23 cellular contexts compared by ENCODE assay signal in genomic region chr7:28698744-28699291, GRCh38.
DNase-seq lines count a peak whose midpoint lies in the region; ATAC-seq, FAIRE-seq and TF ChIP-seq lines count a peak whose summit lies in the region.
"Had no signal": no experiment of that assay in that cellular context is flagged by ENCODE, and none has a peak within 500 bp of the region (broad histone marks: within the 10 kb centered on the region; RNA-seq: fewer than 3 reads in every experiment).

No MANE protein-coding gene starts in this region.

- H3K36me3 Mint-ChIP-seq in T-helper 2 cell treated with Interferon-gamma antibody and Interleukin-4, amounts not matched to agents 5 μg/mL and 100 μg/mL, for 36 hours (ENCODE audit: low read depth): no peaks in the 10 kb centered on the region
- no peaks in the 10 kb centered on the region for H3K36me3 Mint-ChIP-seq in activated CD8-positive, alpha-beta T cell treated with anti-CD3 and anti-CD28 coated beads, Interleukin-2, amount 10 ng/mL, durations not matched to agents 7 days and 5 days (ENCODE audit: low read depth)
- H3K36me3 Mint-ChIP-seq in activated CD4-positive, alpha-beta memory T cell treated with anti-CD3 and anti-CD28 coated beads, Interleukin-2, amount 10 ng/mL, durations not matched to agents 7 days and 5 days (ENCODE audit: low read depth): no peaks in the 10 kb centered on the region
- H3K36me3 Mint-ChIP-seq: naive thymus-derived CD4-positive, alpha-beta T cell had no signal

- peak; percentile 35 for DNase-seq in MM.1S
- no peak for DNase-seq in endothelial cell of umbilical vein (ENCODE audit: low read depth, low spot score)
- no peak for DNase-seq in thoracic aorta (ENCODE audit: low spot score)
- DNase-seq in T-helper 2 cell treated with Interferon-gamma antibody and Interleukin-4, amounts not matched to agents 5 μg/mL and 100 μg/mL, for 36 hours (ENCODE audit: low spot score): no peak
- no peak for DNase-seq in activated CD8-positive, alpha-beta T cell treated with anti-CD3 and anti-CD28 coated beads, Interleukin-2, amount 10 ng/mL, durations not matched to agents 7 days and 5 days
- no peak for DNase-seq in activated CD4-positive, alpha-beta memory T cell treated with anti-CD3 and anti-CD28 coated beads, Interleukin-2, amount 10 ng/mL, durations not matched to agents 7 days and 5 days
- DNase-seq: activated CD4-positive, alpha-beta T cell treated with anti-CD3 and anti-CD28 coated beads for 36 hours; activated CD8-positive, alpha-beta memory T cell treated with anti-CD3 and anti-CD28 coated beads, Interleukin-2, amount 50 U/mL, for 4 hours; activated effector memory CD4-positive, alpha-beta T cell treated with anti-CD3 and anti-CD28 coated beads, Interleukin-2, amount 50 U/mL, for 16 hours; AML-193; islet precursor cell; naive thymus-derived CD4-positive, alpha-beta T cell; NCI-H2029 treated with DMSO at 0.1 percent for 48 hours; OCI-M1; SJCRH30; stimulated activated CD4-positive, alpha-beta T cell treated with anti-CD3 and anti-CD28 coated beads, Interleukin-4, amount 100 ng/mL, for 1 hour had no signal

- BruUV-seq in endothelial cell of umbilical vein (replicated peaks; lab: Mats Ljungman, UMichigan): no TSS peak

- TF ChIP-seq CTCF in MM.1S (IDR thresholded peaks at IDR 0.05; ENCODE audit: low read length): no peak
- TF ChIP-seq CTCF in endothelial cell of umbilical vein (IDR thresholded peaks at IDR 0.05; ENCODE audit: extremely low read depth in 1 of 2, insufficient read depth in 1 of 2, low read depth in 1 of 2, low read length in 2 of 2): no peak
- TF ChIP-seq CTCF in thoracic aorta (IDR thresholded peaks at IDR 0.05): no peak

- POLR2A ChIA-PET in endothelial cell of umbilical vein (lab: Charles Lee): no interaction called here
- POLR2A ChIA-PET in activated CD8-positive, alpha-beta T cell treated with anti-CD3 and anti-CD28 coated beads, Interleukin-2, amount 10 ng/mL, durations not matched to agents 7 days and 5 days (lab: Charles Lee): no interaction called here
- POLR2A ChIA-PET in activated CD4-positive, alpha-beta memory T cell treated with anti-CD3 and anti-CD28 coated beads, Interleukin-2, amount 10 ng/mL, durations not matched to agents 7 days and 5 days (lab: Charles Lee): no interaction called here

- H3K9me3 ChIP-seq in MM.1S (replicated peaks; ENCODE audit: insufficient read depth, low read length) (no peaks in the 10 kb centered on the region), endothelial cell of umbilical vein (replicated peaks; ENCODE audit: control insufficient read depth, insufficient read depth, low read length) (no peaks in the 10 kb centered on the region), thoracic aorta (no peaks in the 10 kb centered on the region)

- ATAC-seq in GM21529 (IDR thresholded peaks at IDR 0.05; ENCODE audit: unreplicated experiment): peak; percentile 43
- no peak for ATAC-seq in thoracic aorta (ENCODE audit: insufficient number of reproducible peaks, low FRiP score, low read depth)
- ATAC-seq in activated CD8-positive, alpha-beta T cell treated with anti-CD3 and anti-CD28 coated beads, Interleukin-2, amount 10 ng/mL, durations not matched to agents 7 days and 5 days: no peak
- ATAC-seq: activated CD4-positive, alpha-beta T cell treated with anti-CD3 and anti-CD28 coated beads for 36 hours; K562; naive thymus-derived CD4-positive, alpha-beta T cell had no signal

- H3K9me2 ChIP-seq in MM.1S (replicated peaks; ENCODE audit: insufficient read depth, low read length): no peaks in the 10 kb centered on the region; the same call in 1 of the 2 replicates

- H3K36me3 ChIP-seq in MM.1S (replicated peaks; ENCODE audit: insufficient read depth, low read length): no peaks in the 10 kb centered on the region
- no peaks in the 10 kb centered on the region for H3K36me3 ChIP-seq in endothelial cell of umbilical vein (ENCODE audit: control insufficient read depth in 2 of 2, extremely low read depth in 1 of 2, insufficient read depth in 2 of 2, low read length in 2 of 2)
- H3K36me3 ChIP-seq in thoracic aorta: no peaks in the 10 kb centered on the region
- H3K36me3 ChIP-seq: SJCRH30 had no signal

- no peaks in the 10 kb centered on the region for H3K27me3 Mint-ChIP-seq in T-helper 2 cell treated with Interferon-gamma antibody and Interleukin-4, amounts not matched to agents 5 μg/mL and 100 μg/mL, for 36 hours (ENCODE audit: low read depth)
- H3K27me3 Mint-ChIP-seq in activated CD8-positive, alpha-beta T cell treated with anti-CD3 and anti-CD28 coated beads, Interleukin-2, amount 10 ng/mL, durations not matched to agents 7 days and 5 days (ENCODE audit: low read depth): peaks cover 3% of the 10 kb centered on the region
- no peaks in the 10 kb centered on the region for H3K27me3 Mint-ChIP-seq in activated CD4-positive, alpha-beta memory T cell treated with anti-CD3 and anti-CD28 coated beads, Interleukin-2, amount 10 ng/mL, durations not matched to agents 7 days and 5 days
- H3K27me3 Mint-ChIP-seq: activated CD4-positive, alpha-beta T cell treated with anti-CD3 and anti-CD28 coated beads for 36 hours; memory B cell had no signal

- no peak for FAIRE-seq in endothelial cell of umbilical vein (lab: Jason Lieb, UNC)
- FAIRE-seq: G401.6, H54, K562 had no signal

- TF ChIP-seq POLR2A in endothelial cell of umbilical vein (IDR thresholded peaks at IDR 0.05; ENCODE audit: low read depth, low read length): no peak

- H3K79me2 ChIP-seq in MM.1S (ENCODE audit: low read length): no peaks in the 10 kb centered on the region
- no peaks in the 10 kb centered on the region for H3K79me2 ChIP-seq in endothelial cell of umbilical vein (ENCODE audit: control insufficient read depth, insufficient read depth, low read length)
- H3K79me2 ChIP-seq: hepatocyte had no signal

- H3K27ac Mint-ChIP-seq in T-helper 2 cell treated with Interferon-gamma antibody and Interleukin-4, amounts not matched to agents 5 μg/mL and 100 μg/mL, for 36 hours: no peak overlapping the region
- H3K27ac Mint-ChIP-seq in activated CD8-positive, alpha-beta T cell treated with anti-CD3 and anti-CD28 coated beads, Interleukin-2, amount 10 ng/mL, durations not matched to agents 7 days and 5 days: no peak overlapping the region
- H3K27ac Mint-ChIP-seq in activated CD4-positive, alpha-beta memory T cell treated with anti-CD3 and anti-CD28 coated beads, Interleukin-2, amount 10 ng/mL, durations not matched to agents 7 days and 5 days: no peak overlapping the region
- H3K27ac Mint-ChIP-seq: activated CD4-positive, alpha-beta T cell treated with anti-CD3 and anti-CD28 coated beads for 36 hours; memory B cell; naive thymus-derived CD4-positive, alpha-beta T cell had no signal

- H3K4me1 ChIP-seq in MM.1S (ENCODE audit: low read length) (peaks cover 8% of the 10 kb centered on the region; the same call in 1 of the 2 replicates), endothelial cell of umbilical vein (ENCODE audit: control insufficient read depth, extremely low read depth, insufficient read depth, low read length) (peaks cover 7% of the 10 kb centered on the region), thoracic aorta (ENCODE audit: control insufficient read depth in 1 of 2, low read depth in 2 of 2) (peaks cover 11 to 60% of the 10 kb centered on the region in 2 donors)
- H3K4me1 ChIP-seq: SJCRH30 had no signal

- H2AFZ ChIP-seq in MM.1S (ENCODE audit: low read length) (no peak overlapping the region), endothelial cell of umbilical vein (ENCODE audit: low read depth, low read length) (no peak overlapping the region)
- H2AFZ ChIP-seq: hepatocyte had no signal

- H3K4me3 ChIP-seq in MM.1S (ENCODE audit: low read length): peak overlapping the region; percentile 23
- no peak overlapping the region for H3K4me3 ChIP-seq in endothelial cell of umbilical vein (replicated peaks in 1 of 3; ENCODE audit: insufficient read depth in 1 of 3, low read depth in 1 of 3, low read length in 3 of 3)
- peak overlapping the region; percentile 43 for H3K4me3 ChIP-seq in thoracic aorta
- H3K4me3 ChIP-seq: hepatocyte, K562, SJCRH30, skin epidermis had no signal

- H3K27me3 ChIP-seq in MM.1S (replicated peaks; ENCODE audit: insufficient read depth, low read length): no peaks in the 10 kb centered on the region
- H3K27me3 ChIP-seq in endothelial cell of umbilical vein (ENCODE audit: control insufficient read depth in 2 of 2, insufficient read depth in 2 of 2, low read length in 2 of 2): no peaks in the 10 kb centered on the region
- no peaks in the 10 kb centered on the region for H3K27me3 ChIP-seq in thoracic aorta (replicated peaks; ENCODE audit: insufficient read depth)
- H3K27me3 ChIP-seq: hepatocyte, SJCRH30 had no signal

- no peaks in the 10 kb centered on the region for H3K9me1 ChIP-seq in endothelial cell of umbilical vein (replicated peaks; ENCODE audit: control insufficient read depth, extremely low read depth, insufficient read depth, low read length)

- dilution Hi-C loops in endothelial cell of umbilical vein (cut with MboI; ENCODE audit: extremely low pct_ligation_motif_present, low sequenced_read_pairs): no loop called here

- CTCF ChIA-PET in endothelial cell of umbilical vein (lab: Charles Lee): interaction anchor here (0.7 to 2.4 kb wide), 5 partner anchors 9 to 18 kb away, joined by 3 to 10 read pairs (median 3); no protein-coding TSS in a partner anchor
- CTCF ChIA-PET in activated CD8-positive, alpha-beta T cell treated with anti-CD3 and anti-CD28 coated beads, Interleukin-2, amount 10 ng/mL, durations not matched to agents 7 days and 5 days (lab: Charles Lee): no interaction called here
- CTCF ChIA-PET in activated CD4-positive, alpha-beta memory T cell treated with anti-CD3 and anti-CD28 coated beads, Interleukin-2, amount 10 ng/mL, durations not matched to agents 7 days and 5 days (lab: Charles Lee): no interaction called here

- H3K9ac ChIP-seq in MM.1S (ENCODE audit: low read length): no peak overlapping the region
- H3K9ac ChIP-seq in endothelial cell of umbilical vein (replicated peaks; ENCODE audit: extremely low read depth, insufficient read depth, low read length): no peak overlapping the region

- peak overlapping the region; percentile 52 for H3K4me2 ChIP-seq in MM.1S (ENCODE audit: low read depth, low read length)
- H3K4me2 ChIP-seq in endothelial cell of umbilical vein (ENCODE audit: insufficient read depth, low read length): peak overlapping the region; percentile 48
- H3K4me2 ChIP-seq: hepatocyte had no signal

- H3K4me1 Mint-ChIP-seq in T-helper 2 cell treated with Interferon-gamma antibody and Interleukin-4, amounts not matched to agents 5 μg/mL and 100 μg/mL, for 36 hours (ENCODE audit: low read depth): no peaks in the 10 kb centered on the region
- peaks cover 5% of the 10 kb centered on the region for H3K4me1 Mint-ChIP-seq in activated CD8-positive, alpha-beta T cell treated with anti-CD3 and anti-CD28 coated beads, Interleukin-2, amount 10 ng/mL, durations not matched to agents 7 days and 5 days (ENCODE audit: low read depth)
- no peaks in the 10 kb centered on the region for H3K4me1 Mint-ChIP-seq in activated CD4-positive, alpha-beta memory T cell treated with anti-CD3 and anti-CD28 coated beads, Interleukin-2, amount 10 ng/mL, durations not matched to agents 7 days and 5 days
- H3K4me1 Mint-ChIP-seq: activated CD4-positive, alpha-beta T cell treated with anti-CD3 and anti-CD28 coated beads for 36 hours; naive thymus-derived CD4-positive, alpha-beta T cell had no signal

- H3K27ac ChIP-seq in MM.1S (ENCODE audit: low read length) (no peak overlapping the region), endothelial cell of umbilical vein (ENCODE audit: insufficient read depth, low read depth, low read length) (no peak overlapping the region), thoracic aorta (no peak overlapping the region)
- H3K27ac ChIP-seq: hepatocyte, SJCRH30 had no signal

- intact Hi-C loops in endothelial cell of umbilical vein (cut with micrococcal nuclease): no loop called here

- H3K4me3 Mint-ChIP-seq in T-helper 2 cell treated with Interferon-gamma antibody and Interleukin-4, amounts not matched to agents 5 μg/mL and 100 μg/mL, for 36 hours: no peak overlapping the region
- H3K4me3 Mint-ChIP-seq in activated CD8-positive, alpha-beta T cell treated with anti-CD3 and anti-CD28 coated beads, Interleukin-2, amount 10 ng/mL, durations not matched to agents 7 days and 5 days: no peak overlapping the region
- no peak overlapping the region for H3K4me3 Mint-ChIP-seq in activated CD4-positive, alpha-beta memory T cell treated with anti-CD3 and anti-CD28 coated beads, Interleukin-2, amount 10 ng/mL, durations not matched to agents 7 days and 5 days
- H3K4me3 Mint-ChIP-seq: activated CD4-positive, alpha-beta T cell treated with anti-CD3 and anti-CD28 coated beads for 36 hours; memory B cell; naive thymus-derived CD4-positive, alpha-beta T cell had no signal

- H3F3A ChIP-seq in MM.1S (ENCODE audit: insufficient read depth, low read length): peaks cover 9% of the 10 kb centered on the region

- H4K20me1 ChIP-seq in MM.1S (ENCODE audit: insufficient read depth, low read length): no peaks in the 10 kb centered on the region
- no peaks in the 10 kb centered on the region for H4K20me1 ChIP-seq in endothelial cell of umbilical vein (replicated peaks; ENCODE audit: control insufficient read depth, extremely low read depth, insufficient read depth, low read length)

- no peaks in the 10 kb centered on the region for H3K9me3 Mint-ChIP-seq in T-helper 2 cell treated with Interferon-gamma antibody and Interleukin-4, amounts not matched to agents 5 μg/mL and 100 μg/mL, for 36 hours
- no peaks in the 10 kb centered on the region for H3K9me3 Mint-ChIP-seq in activated CD8-positive, alpha-beta T cell treated with anti-CD3 and anti-CD28 coated beads, Interleukin-2, amount 10 ng/mL, durations not matched to agents 7 days and 5 days (ENCODE audit: insufficient read depth)
- no peaks in the 10 kb centered on the region for H3K9me3 Mint-ChIP-seq in activated CD4-positive, alpha-beta memory T cell treated with anti-CD3 and anti-CD28 coated beads, Interleukin-2, amount 10 ng/mL, durations not matched to agents 7 days and 5 days

Comparison
In these comparisons a context has a peak if more than half of its experiments do, and no peak if none do; other contexts are left out.
1. H3K4me3 ChIP-seq: peak in MM.1S (single experiment) and thoracic aorta (single experiment); none in endothelial cell of umbilical vein (0 of 3).